In the genomic region with DNA sequence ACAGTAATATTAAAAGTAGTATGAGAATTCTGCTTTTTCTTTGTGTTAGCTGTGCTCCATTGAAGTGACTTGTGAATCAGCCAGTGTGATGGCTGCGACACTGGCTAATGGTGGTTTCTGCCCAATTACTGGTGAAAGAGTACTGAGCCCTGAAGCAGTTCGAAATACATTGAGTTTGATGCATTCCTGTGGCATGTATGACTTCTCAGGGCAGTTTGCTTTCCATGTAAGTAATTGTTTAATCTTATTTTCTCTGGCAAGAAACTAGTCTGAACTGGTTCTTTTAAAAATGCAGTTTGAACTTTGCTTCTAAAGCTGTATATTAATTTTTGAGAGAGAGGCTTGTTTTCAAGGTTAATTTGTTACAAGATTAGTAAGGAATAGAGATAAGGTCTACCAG, we compare ENCODE assay signal across 13 cellular contexts. TPM values are rescaled to one million over a fixed set of nuclear protein-coding genes. Genes with fewer than 3 reads are reported as not detected.
DNase-seq lines count a peak whose midpoint lies in the region; ATAC-seq and TF ChIP-seq lines count a peak whose summit lies in the region.
"Had no signal": no experiment of that assay in that cellular context is flagged by ENCODE, and none has a peak within 500 bp of the region (broad histone marks: within the 10 kb centered on the region; RNA-seq: fewer than 3 reads in every experiment).

No MANE protein-coding gene starts in this region.

- H3K4me3 Mint-ChIP-seq in stimulated activated effector memory CD8-positive, alpha-beta T cell treated with anti-CD3 and anti-CD28 coated beads, Interleukin-12 subunit alpha, Interleukin-12 subunit beta, amount 100 ng/mL, for 72 hours = no peak overlapping the region
- H3K4me3 Mint-ChIP-seq: activated T-helper 17 cell treated with anti-CD3 and anti-CD28 coated beads, Interleukin-2, amount 50 U/mL, for 72 hours; CD8-positive, alpha-beta memory T cell had no signal

- H3K9me3 ChIP-seq in ascending aorta = no peaks in the 10 kb centered on the region

- H3K36me3 Mint-ChIP-seq in stimulated activated effector memory CD8-positive, alpha-beta T cell treated with anti-CD3 and anti-CD28 coated beads, Interleukin-12 subunit alpha, Interleukin-12 subunit beta, amount 100 ng/mL, for 72 hours = peaks cover 100% of the 10 kb centered on the region

- no peaks in the 10 kb centered on the region for H3K9me3 Mint-ChIP-seq in stimulated activated effector memory CD8-positive, alpha-beta T cell treated with anti-CD3 and anti-CD28 coated beads, Interleukin-12 subunit alpha, Interleukin-12 subunit beta, amount 100 ng/mL, for 72 hours
- H3K9me3 Mint-ChIP-seq: activated T-helper 17 cell treated with anti-CD3 and anti-CD28 coated beads, Interleukin-2, amount 50 U/mL, for 72 hours; CD8-positive, alpha-beta memory T cell had no signal

- peaks cover 0 to 5% of the 10 kb centered on the region in 2 donors for H3K4me1 ChIP-seq in ascending aorta

- H3K4me1 Mint-ChIP-seq in stimulated activated effector memory CD8-positive, alpha-beta T cell treated with anti-CD3 and anti-CD28 coated beads, Interleukin-12 subunit alpha, Interleukin-12 subunit beta, amount 100 ng/mL, for 72 hours = peaks cover 19% of the 10 kb centered on the region
- H3K4me1 Mint-ChIP-seq: activated T-helper 17 cell treated with anti-CD3 and anti-CD28 coated beads, Interleukin-2, amount 50 U/mL, for 72 hours had no signal

- H3K4me3 ChIP-seq in ascending aorta = no peak overlapping the region
- H3K4me3 ChIP-seq: cardiac muscle cell had no signal

- no peaks in the 10 kb centered on the region for H3K27me3 ChIP-seq in ascending aorta
- H3K27me3 ChIP-seq: cardiac muscle cell had no signal

- H3K27ac Mint-ChIP-seq in stimulated activated effector memory CD8-positive, alpha-beta T cell treated with anti-CD3 and anti-CD28 coated beads, Interleukin-12 subunit alpha, Interleukin-12 subunit beta, amount 100 ng/mL, for 72 hours = peak overlapping the region; percentile 14
- H3K27ac Mint-ChIP-seq: activated T-helper 17 cell treated with anti-CD3 and anti-CD28 coated beads, Interleukin-2, amount 50 U/mL, for 72 hours had no signal

- intact Hi-C loops in ascending aorta (cut with DNase I) = no loop called here
- intact Hi-C loops in posterior vena cava (cut with DNase I) = loop anchor here in 1 of 2 donors (2.0 kb wide), 1 partner anchor 16 kb away; no protein-coding TSS in a partner anchor

- H3K36me3 ChIP-seq in ascending aorta = peaks cover 37 to 63% of the 10 kb centered on the region in 2 donors

- no peak for TF ChIP-seq CTCF in ascending aorta (IDR thresholded peaks at IDR 0.05)

- H3K27ac ChIP-seq in ascending aorta = peak overlapping the region; percentile 15 to 47
- H3K27ac ChIP-seq: cardiac muscle cell had no signal

- DNase-seq in HT-29 (ENCODE audit: low spot score) = peak; percentile 16
- DNase-seq in ascending aorta (ENCODE audit: low spot score in 2 of 2) = no peak
- DNase-seq in glomerular visceral epithelial cell (ENCODE audit: extremely low spot score) = peak; percentile 84
- no peak for DNase-seq in stimulated activated effector memory CD8-positive, alpha-beta T cell treated with anti-CD3 and anti-CD28 coated beads, Interleukin-12 subunit alpha, Interleukin-12 subunit beta, amount 100 ng/mL, for 72 hours (ENCODE audit: low spot score in 2 of 2)
- DNase-seq in posterior vena cava (ENCODE audit: low spot score) = no peak
- DNase-seq in NCI-H446 treated with DMSO at 0.1 percent for 48 hours (lab: John Stamatoyannopoulos, UW) = no peak
- DNase-seq: activated CD4-positive, alpha-beta T cell treated with anti-CD3 and anti-CD28 coated beads for 1 hour; CD8-positive, alpha-beta memory T cell; substantia nigra; SW 1271 had no signal

- ATAC-seq in stimulated activated effector memory CD8-positive, alpha-beta T cell treated with anti-CD3 and anti-CD28 coated beads, Interleukin-12 subunit alpha, Interleukin-12 subunit beta, amount 100 ng/mL, for 72 hours = no peak
- no peak for ATAC-seq in HG03342 (IDR thresholded peaks at IDR 0.05; ENCODE audit: unreplicated experiment)
- ATAC-seq: activated T-helper 17 cell treated with anti-CD3 and anti-CD28 coated beads, Interleukin-2, amount 50 U/mL, for 72 hours had no signal

RNA-seq across cellular contexts. Expression of gene GLS, which starts 46.6 kb away (rescaled TPM):
- total RNA-seq in HT-29 (2014; rRNA removed; shearing (Covaris generic)) = 25.2 and 27.7 TPM in 2 replicates
- total RNA-seq in ascending aorta = 132 TPM
- total RNA-seq in posterior vena cava = 100 to 1,000 TPM; 231 to 237 TPM

Comparison
In these comparisons a context has a peak if more than half of its experiments do, and no peak if none do; other contexts are left out.
1. DNase-seq: peak in HT-29 (single experiment) and glomerular visceral epithelial cell (single experiment); none in ascending aorta (0 of 2), stimulated activated effector memory CD8-positive, alpha-beta T cell treated with anti-CD3 and anti-CD28 coated beads, Interleukin-12 subunit alpha, Interleukin-12 subunit beta, amount 100 ng/mL, for 72 hours (0 of 2), posterior vena cava (single experiment) and NCI-H446 treated with DMSO at 0.1 percent for 48 hours (single experiment).